Comparison of ENCODE assay signal across 1 cellular context in the genomic region with DNA sequence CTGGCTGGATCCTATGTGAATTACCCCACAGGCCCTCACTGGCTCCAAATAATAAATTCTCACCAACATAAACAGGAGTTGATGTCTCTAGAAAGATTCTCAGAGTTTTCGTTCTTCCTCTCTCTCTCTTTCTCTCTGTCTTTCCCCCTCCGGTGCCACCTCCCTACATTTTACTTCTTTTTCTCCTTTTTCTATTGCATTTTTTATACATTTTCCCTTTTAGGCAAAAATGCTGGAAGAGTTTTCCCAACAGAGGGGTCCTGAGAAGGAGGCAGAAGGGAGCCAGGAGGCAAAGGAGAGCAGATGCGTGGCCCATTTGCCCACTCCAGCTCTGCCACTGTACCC.
TF ChIP-seq lines count a peak whose summit lies in the region.

No MANE protein-coding gene starts in this region.

TF ChIP-seq in H1, 55 proteins besides CTCF, POLR2A, EP300 and RAD21:
- TF ChIP-seq EGR1 (IDR thresholded peaks at IDR 0.05; ENCODE audit: borderline replicate concordance, low read depth, low read length): no peak
- TF ChIP-seq, protein P1, sequence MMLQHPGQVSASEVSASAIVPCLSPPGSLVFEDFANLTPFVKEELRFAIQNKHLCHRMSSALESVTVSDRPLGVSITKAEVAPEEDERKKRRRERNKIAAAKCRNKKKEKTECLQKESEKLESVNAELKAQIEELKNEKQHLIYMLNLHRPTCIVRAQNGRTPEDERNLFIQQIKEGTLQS (IDR thresholded peaks at IDR 0.05; ENCODE audit: insufficient read depth, low read depth, low read length): no peak
- TF ChIP-seq SAP30 (IDR thresholded peaks at IDR 0.05; ENCODE audit: insufficient read depth, insufficient replicate concordance, low read length): no peak
- TF ChIP-seq MAFK (IDR thresholded peaks at IDR 0.05; ENCODE audit: low read depth, low read length): no peak
- TF ChIP-seq SIX5 (IDR thresholded peaks at IDR 0.05; ENCODE audit: low read depth, low read length): no peak
- no peak for TF ChIP-seq CHD2 (IDR thresholded peaks at IDR 0.05; ENCODE audit: low read length)
- TF ChIP-seq, protein P2, sequence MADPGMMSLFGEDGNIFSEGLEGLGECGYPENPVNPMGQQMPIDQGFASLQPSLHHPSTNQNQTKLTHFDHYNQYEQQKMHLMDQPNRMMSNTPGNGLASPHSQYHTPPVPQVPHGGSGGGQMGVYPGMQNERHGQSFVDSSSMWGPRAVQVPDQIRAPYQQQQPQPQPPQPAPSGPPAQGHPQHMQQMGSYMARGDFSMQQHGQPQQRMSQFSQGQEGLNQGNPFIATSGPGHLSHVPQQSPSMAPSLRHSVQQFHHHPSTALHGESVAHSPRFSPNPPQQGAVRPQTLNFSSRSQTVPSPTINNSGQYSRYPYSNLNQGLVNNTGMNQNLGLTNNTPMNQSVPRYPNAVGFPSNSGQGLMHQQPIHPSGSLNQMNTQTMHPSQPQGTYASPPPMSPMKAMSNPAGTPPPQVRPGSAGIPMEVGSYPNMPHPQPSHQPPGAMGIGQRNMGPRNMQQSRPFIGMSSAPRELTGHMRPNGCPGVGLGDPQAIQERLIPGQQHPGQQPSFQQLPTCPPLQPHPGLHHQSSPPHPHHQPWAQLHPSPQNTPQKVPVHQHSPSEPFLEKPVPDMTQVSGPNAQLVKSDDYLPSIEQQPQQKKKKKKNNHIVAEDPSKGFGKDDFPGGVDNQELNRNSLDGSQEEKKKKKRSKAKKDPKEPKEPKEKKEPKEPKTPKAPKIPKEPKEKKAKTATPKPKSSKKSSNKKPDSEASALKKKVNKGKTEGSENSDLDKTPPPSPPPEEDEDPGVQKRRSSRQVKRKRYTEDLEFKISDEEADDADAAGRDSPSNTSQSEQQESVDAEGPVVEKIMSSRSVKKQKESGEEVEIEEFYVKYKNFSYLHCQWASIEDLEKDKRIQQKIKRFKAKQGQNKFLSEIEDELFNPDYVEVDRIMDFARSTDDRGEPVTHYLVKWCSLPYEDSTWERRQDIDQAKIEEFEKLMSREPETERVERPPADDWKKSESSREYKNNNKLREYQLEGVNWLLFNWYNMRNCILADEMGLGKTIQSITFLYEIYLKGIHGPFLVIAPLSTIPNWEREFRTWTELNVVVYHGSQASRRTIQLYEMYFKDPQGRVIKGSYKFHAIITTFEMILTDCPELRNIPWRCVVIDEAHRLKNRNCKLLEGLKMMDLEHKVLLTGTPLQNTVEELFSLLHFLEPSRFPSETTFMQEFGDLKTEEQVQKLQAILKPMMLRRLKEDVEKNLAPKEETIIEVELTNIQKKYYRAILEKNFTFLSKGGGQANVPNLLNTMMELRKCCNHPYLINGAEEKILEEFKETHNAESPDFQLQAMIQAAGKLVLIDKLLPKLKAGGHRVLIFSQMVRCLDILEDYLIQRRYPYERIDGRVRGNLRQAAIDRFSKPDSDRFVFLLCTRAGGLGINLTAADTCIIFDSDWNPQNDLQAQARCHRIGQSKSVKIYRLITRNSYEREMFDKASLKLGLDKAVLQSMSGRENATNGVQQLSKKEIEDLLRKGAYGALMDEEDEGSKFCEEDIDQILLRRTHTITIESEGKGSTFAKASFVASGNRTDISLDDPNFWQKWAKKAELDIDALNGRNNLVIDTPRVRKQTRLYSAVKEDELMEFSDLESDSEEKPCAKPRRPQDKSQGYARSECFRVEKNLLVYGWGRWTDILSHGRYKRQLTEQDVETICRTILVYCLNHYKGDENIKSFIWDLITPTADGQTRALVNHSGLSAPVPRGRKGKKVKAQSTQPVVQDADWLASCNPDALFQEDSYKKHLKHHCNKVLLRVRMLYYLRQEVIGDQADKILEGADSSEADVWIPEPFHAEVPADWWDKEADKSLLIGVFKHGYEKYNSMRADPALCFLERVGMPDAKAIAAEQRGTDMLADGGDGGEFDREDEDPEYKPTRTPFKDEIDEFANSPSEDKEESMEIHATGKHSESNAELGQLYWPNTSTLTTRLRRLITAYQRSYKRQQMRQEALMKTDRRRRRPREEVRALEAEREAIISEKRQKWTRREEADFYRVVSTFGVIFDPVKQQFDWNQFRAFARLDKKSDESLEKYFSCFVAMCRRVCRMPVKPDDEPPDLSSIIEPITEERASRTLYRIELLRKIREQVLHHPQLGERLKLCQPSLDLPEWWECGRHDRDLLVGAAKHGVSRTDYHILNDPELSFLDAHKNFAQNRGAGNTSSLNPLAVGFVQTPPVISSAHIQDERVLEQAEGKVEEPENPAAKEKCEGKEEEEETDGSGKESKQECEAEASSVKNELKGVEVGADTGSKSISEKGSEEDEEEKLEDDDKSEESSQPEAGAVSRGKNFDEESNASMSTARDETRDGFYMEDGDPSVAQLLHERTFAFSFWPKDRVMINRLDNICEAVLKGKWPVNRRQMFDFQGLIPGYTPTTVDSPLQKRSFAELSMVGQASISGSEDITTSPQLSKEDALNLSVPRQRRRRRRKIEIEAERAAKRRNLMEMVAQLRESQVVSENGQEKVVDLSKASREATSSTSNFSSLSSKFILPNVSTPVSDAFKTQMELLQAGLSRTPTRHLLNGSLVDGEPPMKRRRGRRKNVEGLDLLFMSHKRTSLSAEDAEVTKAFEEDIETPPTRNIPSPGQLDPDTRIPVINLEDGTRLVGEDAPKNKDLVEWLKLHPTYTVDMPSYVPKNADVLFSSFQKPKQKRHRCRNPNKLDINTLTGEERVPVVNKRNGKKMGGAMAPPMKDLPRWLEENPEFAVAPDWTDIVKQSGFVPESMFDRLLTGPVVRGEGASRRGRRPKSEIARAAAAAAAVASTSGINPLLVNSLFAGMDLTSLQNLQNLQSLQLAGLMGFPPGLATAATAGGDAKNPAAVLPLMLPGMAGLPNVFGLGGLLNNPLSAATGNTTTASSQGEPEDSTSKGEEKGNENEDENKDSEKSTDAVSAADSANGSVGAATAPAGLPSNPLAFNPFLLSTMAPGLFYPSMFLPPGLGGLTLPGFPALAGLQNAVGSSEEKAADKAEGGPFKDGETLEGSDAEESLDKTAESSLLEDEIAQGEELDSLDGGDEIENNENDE (IDR thresholded peaks at IDR 0.05; ENCODE audit: insufficient replicate concordance, low read length): no peak
- TF ChIP-seq TEAD4 (IDR thresholded peaks at IDR 0.05; ENCODE audit: low read depth, low read length): no peak
- TF ChIP-seq CTBP2 (IDR thresholded peaks at IDR 0.05; ENCODE audit: borderline replicate concordance, insufficient read depth, insufficient read length, low read length): no peak
- no peak for TF ChIP-seq KDM4A (IDR thresholded peaks at IDR 0.05; ENCODE audit: low read depth, low read length, severe bottlenecking)
- TF ChIP-seq YY1 (IDR thresholded peaks at IDR 0.05; ENCODE audit: low read depth, low read length): no peak
- TF ChIP-seq SIN3A (conservative IDR thresholded peaks at IDR 0.05 in 1 of 2, IDR thresholded peaks at IDR 0.05 in 1 of 2; ENCODE audit: low read depth in 1 of 2, low read length in 2 of 2): no peak
- no peak for TF ChIP-seq TAF7 (optimal IDR thresholded peaks at IDR 0.05; ENCODE audit: borderline replicate concordance, low read depth, low read length)
